12 cellular contexts compared by ENCODE assay signal in genomic region chr6:85004283-85005010, GRCh38.
"Had no signal": no experiment of that assay in that cellular context is flagged by ENCODE, and none has a peak within 500 bp of the region (broad histone marks: within the 10 kb centered on the region; RNA-seq: fewer than 3 reads in every experiment).

No MANE protein-coding gene starts in this region.

- H3K36me3 ChIP-seq: brain microvascular endothelial cell, lower lobe of right lung, pancreas had no signal

- H3K4me1 ChIP-seq: lower lobe of right lung, pancreas had no signal

- FAIRE-seq: pancreas had no signal

- H3K4me3 ChIP-seq: lower lobe of right lung, pancreas had no signal

- ATAC-seq: stimulated activated effector memory CD8-positive, alpha-beta T cell treated with anti-CD3 and anti-CD28 coated beads, Interleukin-12 subunit alpha, Interleukin-12 subunit beta, amount 100 ng/mL, for 72 hours had no signal

- H3K27ac ChIP-seq: brain microvascular endothelial cell, lower lobe of right lung, pancreas had no signal

- DNase-seq: activated CD4-positive, alpha-beta T cell treated with anti-CD3 and anti-CD28 coated beads, Interleukin-2, amount 50 U/mL, for 1 hour; activated naive CD4-positive, alpha-beta T cell; activated naive CD8-positive, alpha-beta T cell treated with anti-CD3 and anti-CD28 coated beads, Interleukin-2, amount 10 ng/mL, durations not matched to agents 7 days and 5 days; brain microvascular endothelial cell; cerebellar nuclear complex; effector memory CD4-positive, alpha-beta T cell; glutamatergic neuron; kidney glomerular epithelial cell; lower lobe of right lung; midbrain; pancreas had no signal

- H3K9me3 ChIP-seq: lower lobe of right lung, pancreas had no signal

- H3K27me3 ChIP-seq: brain microvascular endothelial cell, pancreas had no signal
